ENCODE assay signal across 20 cellular contexts in genomic region chr11:123209591-123209990, GRCh38. TPM values are rescaled to one million over a fixed set of nuclear protein-coding genes. Genes with fewer than 3 reads are reported as not detected.
A peak's percentile ranks its signal among the peaks of the same experiment; 100 is the strongest.
DNase-seq lines count a peak whose midpoint lies in the region; ATAC-seq and TF ChIP-seq lines count a peak whose summit lies in the region.
"Had no signal": no experiment of that assay in that cellular context is flagged by ENCODE, and none has a peak within 500 bp of the region (broad histone marks: within the 10 kb centered on the region; RNA-seq: fewer than 3 reads in every experiment).

No MANE protein-coding gene starts in this region.

- DNase-seq in GM13977 (ENCODE audit: low spot score) (peak; percentile 23), MV-4-11 (lab: John Stamatoyannopoulos, UW) (peak; percentile 89), neuronal stem cell (ENCODE audit: low spot score) (no peak), cortex of kidney (lab: John Stamatoyannopoulos, UW) (no peak), NCI-H1930 (lab: John Stamatoyannopoulos, UW) (no peak)
- DNase-seq in stimulated activated effector memory CD8-positive, alpha-beta T cell treated with anti-CD3 and anti-CD28 coated beads, Interleukin-12 subunit alpha, Interleukin-12 subunit beta, amount 100 ng/mL, for 72 hours (ENCODE audit: low spot score in 2 of 2): no peak
- DNase-seq: ACHN; Calu3; CD4-positive, alpha-beta T cell; GOT3; Kasumi-1; NCI-H1436; NCI-H2081 treated with DMSO at 0.1 percent for 48 hours; NCI-H524; PC-9 had no signal

- H3K27ac Mint-ChIP-seq in stimulated activated effector memory CD8-positive, alpha-beta T cell treated with anti-CD3 and anti-CD28 coated beads, Interleukin-12 subunit alpha, Interleukin-12 subunit beta, amount 100 ng/mL, for 72 hours: no peak overlapping the region
- H3K27ac Mint-ChIP-seq: B cell; CD4-positive, alpha-beta T cell; T-helper 1 cell treated with Interleukin-12 subunit alpha and Interleukin-12 subunit beta and Interleukin-4 antibody, amounts not matched to agents 30 μg/mL and 1 μg/mL, for 36 hours had no signal

- H3K79me1 ChIP-seq in neuronal stem cell (ENCODE audit: low read depth, low read length): no peaks in the 10 kb centered on the region

- no peak overlapping the region for H2BK5ac ChIP-seq in neuronal stem cell (ENCODE audit: low read length)

- no peak overlapping the region for H3K9ac ChIP-seq in neuronal stem cell (ENCODE audit: low read depth, low read length, poor library complexity)

- H3K4me3 ChIP-seq in gastroesophageal sphincter (no peak overlapping the region), neuronal stem cell (ENCODE audit: low read length in 2 of 2) (no peak overlapping the region)
- H3K4me3 ChIP-seq: PC-9 had no signal

- no peak overlapping the region for H4K8ac ChIP-seq in neuronal stem cell (ENCODE audit: low read depth, low read length)

- H3K9me3 ChIP-seq in gastroesophageal sphincter (no peaks in the 10 kb centered on the region), neuronal stem cell (replicated peaks in 1 of 2; ENCODE audit: control insufficient read depth in 2 of 2, insufficient read depth in 1 of 2, low read depth in 1 of 2, low read length in 2 of 2) (no peaks in the 10 kb centered on the region)

- no peak overlapping the region for H4K91ac ChIP-seq in neuronal stem cell (ENCODE audit: low read depth, low read length, poor library complexity)

- no peak overlapping the region for H3K4ac ChIP-seq in neuronal stem cell (ENCODE audit: low read length)

- H3K18ac ChIP-seq in neuronal stem cell (ENCODE audit: low read length): no peak overlapping the region

- H2BK120ac ChIP-seq in neuronal stem cell (ENCODE audit: low read depth, low read length): no peak overlapping the region

- peaks cover 0 to 75% (median 8%) of the 10 kb centered on the region in 3 donors for H3K4me1 ChIP-seq in gastroesophageal sphincter
- peaks cover 12 to 21% of the 10 kb centered on the region in 2 donors for H3K4me1 ChIP-seq in neuronal stem cell (ENCODE audit: control insufficient read depth in 2 of 2, insufficient read depth in 1 of 2, low read depth in 1 of 2, low read length in 2 of 2)

- no peaks in the 10 kb centered on the region for H3K9me3 Mint-ChIP-seq in stimulated activated effector memory CD8-positive, alpha-beta T cell treated with anti-CD3 and anti-CD28 coated beads, Interleukin-12 subunit alpha, Interleukin-12 subunit beta, amount 100 ng/mL, for 72 hours
- H3K9me3 Mint-ChIP-seq: CD4-positive, alpha-beta T cell; T-helper 1 cell treated with Interleukin-12 subunit alpha and Interleukin-12 subunit beta and Interleukin-4 antibody, amounts not matched to agents 30 μg/mL and 1 μg/mL, for 36 hours had no signal

- no peaks in the 10 kb centered on the region for H3K4me1 Mint-ChIP-seq in stimulated activated effector memory CD8-positive, alpha-beta T cell treated with anti-CD3 and anti-CD28 coated beads, Interleukin-12 subunit alpha, Interleukin-12 subunit beta, amount 100 ng/mL, for 72 hours
- H3K4me1 Mint-ChIP-seq: B cell had no signal

- H3K36me3 ChIP-seq in gastroesophageal sphincter (no peaks in the 10 kb centered on the region), neuronal stem cell (replicated peaks in 1 of 2; ENCODE audit: control insufficient read depth in 2 of 2, insufficient read depth in 2 of 2, low read length in 2 of 2) (no peaks in the 10 kb centered on the region)

- H2BK12ac ChIP-seq in neuronal stem cell (ENCODE audit: low read length): no peak overlapping the region

- H3K4me2 ChIP-seq in neuronal stem cell (ENCODE audit: insufficient read depth, low read length, poor library complexity, severe bottlenecking): no peak overlapping the region
- H3K4me2 ChIP-seq: PC-9 had no signal

- H3K27me3 ChIP-seq in gastroesophageal sphincter: no peaks in the 10 kb centered on the region
- no peaks in the 10 kb centered on the region for H3K27me3 ChIP-seq in neuronal stem cell (ENCODE audit: control insufficient read depth in 3 of 3, insufficient read depth in 3 of 3, low read depth in 1 of 3, low read length in 3 of 3)

- H3K23ac ChIP-seq in neuronal stem cell (ENCODE audit: low read depth, low read length, poor library complexity): no peak overlapping the region

- no peak overlapping the region for H2AFZ ChIP-seq in neuronal stem cell (ENCODE audit: low read length)
- H2AFZ ChIP-seq: PC-9 had no signal

- in situ Hi-C loops in GM13977 (cut with MboI; ENCODE audit: low pct_unique_long_range_greater_than_20kb, low sequenced_read_pairs, unreplicated experiment): no loop called here

- no peak for TF ChIP-seq POLR2A in gastroesophageal sphincter (IDR thresholded peaks at IDR 0.05)

- WGBS in gastroesophageal sphincter (ENCODE audit: low coverage in 1 of 2), 2 donors: 67 to 70% methylated on average over 1 to 3 of the region's 4 CpGs
- WGBS in neuronal stem cell (ENCODE audit: extremely low coverage in 2 of 2, insufficient read length in 2 of 2, insufficient replicate concordance in 1 of 2), 2 donors: no CpG with 5 or more reads among the region's 4 CpGs

- no peak for TF ChIP-seq EP300 in gastroesophageal sphincter (IDR thresholded peaks at IDR 0.05)

- peak overlapping the region in 3 of 4 donors; percentile 69 to 83 (median 82) for H3K27ac ChIP-seq in gastroesophageal sphincter
- H3K27ac ChIP-seq in neuronal stem cell (replicated peaks; ENCODE audit: low read length): no peak overlapping the region
- H3K27ac ChIP-seq: PC-9 had no signal

- no peak for TF ChIP-seq CTCF in GM13977 (IDR thresholded peaks at IDR 0.05; ENCODE audit: extremely low read depth, insufficient read depth, missing control alignments)
- TF ChIP-seq CTCF in gastroesophageal sphincter (IDR thresholded peaks at IDR 0.05): no peak

- H2BK15ac ChIP-seq in neuronal stem cell (ENCODE audit: low read length): no peak overlapping the region

- no peak for ATAC-seq in gastroesophageal sphincter
- ATAC-seq in stimulated activated effector memory CD8-positive, alpha-beta T cell treated with anti-CD3 and anti-CD28 coated beads, Interleukin-12 subunit alpha, Interleukin-12 subunit beta, amount 100 ng/mL, for 72 hours: peak; percentile 8
- no peak for ATAC-seq in GM18907 (IDR thresholded peaks at IDR 0.05; ENCODE audit: unreplicated experiment)
- ATAC-seq: SK-N-SH treated with all-trans-retinoic acid at 6 μM for 48 hours had no signal

- no peak overlapping the region for H3K4me3 Mint-ChIP-seq in stimulated activated effector memory CD8-positive, alpha-beta T cell treated with anti-CD3 and anti-CD28 coated beads, Interleukin-12 subunit alpha, Interleukin-12 subunit beta, amount 100 ng/mL, for 72 hours
- H3K4me3 Mint-ChIP-seq: B cell; CD4-positive, alpha-beta T cell; T-helper 1 cell treated with Interleukin-12 subunit alpha and Interleukin-12 subunit beta and Interleukin-4 antibody, amounts not matched to agents 30 μg/mL and 1 μg/mL, for 36 hours had no signal

- no peak overlapping the region for H3K14ac ChIP-seq in neuronal stem cell (ENCODE audit: low read length)

- H3K36me3 Mint-ChIP-seq in stimulated activated effector memory CD8-positive, alpha-beta T cell treated with anti-CD3 and anti-CD28 coated beads, Interleukin-12 subunit alpha, Interleukin-12 subunit beta, amount 100 ng/mL, for 72 hours: no peaks in the 10 kb centered on the region

- no peak overlapping the region for H2AK5ac ChIP-seq in neuronal stem cell (ENCODE audit: low read depth, low read length)

RNA-seq across cellular contexts. Expression of gene CLMP, which starts 14.5 kb away (rescaled TPM):
- 100 to 1,000 TPM in 3 of 4 donors, 10 to 100 TPM in 1; 89.1 to 274 (median 151) TPM for total RNA-seq in gastroesophageal sphincter
- 3.4 TPM for polyA plus RNA-seq in neuronal stem cell (2013, experiment 1 of 2)
- polyA plus RNA-seq in neuronal stem cell (2013, experiment 2 of 2): 3.4 TPM
- total RNA-seq: B cell, Calu3 had no signal

Comparison
In these comparisons a context has a peak if more than half of its experiments do, and no peak if none do; other contexts are left out.
1. DNase-seq: peak in GM13977 (single experiment) and MV-4-11 (single experiment); none in stimulated activated effector memory CD8-positive, alpha-beta T cell treated with anti-CD3 and anti-CD28 coated beads, Interleukin-12 subunit alpha, Interleukin-12 subunit beta, amount 100 ng/mL, for 72 hours (0 of 2), neuronal stem cell (single experiment), cortex of kidney (single experiment) and NCI-H1930 (0 of 2).